ENCODE assay signal across 8 cellular contexts in the genomic region with DNA sequence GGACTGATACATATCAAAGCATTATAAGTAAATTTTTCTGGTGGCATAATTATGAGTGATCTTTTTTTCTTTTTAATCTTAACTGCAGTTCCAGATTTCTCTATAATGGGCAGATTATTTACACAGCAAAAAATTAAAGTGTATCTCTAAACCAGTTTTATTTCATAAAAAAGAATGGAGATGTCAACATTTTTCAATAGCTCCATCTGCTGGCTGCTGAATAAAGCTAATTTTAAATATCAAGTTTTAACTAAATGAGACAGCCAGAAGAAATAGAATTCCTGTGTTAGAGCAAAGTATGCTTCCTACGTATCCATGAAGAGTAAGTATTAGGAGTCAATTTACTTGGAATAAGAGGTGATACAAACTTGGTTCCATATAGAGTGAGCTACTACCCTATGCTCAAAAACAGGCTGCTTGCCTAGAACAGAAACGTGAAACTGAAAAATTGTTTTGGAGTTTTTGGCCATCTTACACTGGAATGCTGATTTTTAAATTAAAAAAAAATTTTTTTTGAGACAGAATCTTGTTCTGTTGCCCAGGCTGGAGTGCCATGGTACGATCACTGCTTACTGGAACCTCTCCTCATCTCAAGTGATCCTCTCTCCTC. TPM values are rescaled to one million over a fixed set of nuclear protein-coding genes. Genes with fewer than 3 reads are reported as not detected.
DNase-seq lines count a peak whose midpoint lies in the region; ATAC-seq and FAIRE-seq lines count a peak whose summit lies in the region.

No MANE protein-coding gene starts in this region.

- ATAC-seq in GM21529 (IDR thresholded peaks at IDR 0.05; ENCODE audit: unreplicated experiment): no peak

- DNase-seq in NCI-H2081 (lab: John Stamatoyannopoulos, UW) (peak; percentile 14 to 37), NCI-H2081 treated with DMSO at 0.1 percent for 48 hours (lab: John Stamatoyannopoulos, UW) (no peak), NCI-H526 treated with DMSO at 0.1 percent for 48 hours (lab: John Stamatoyannopoulos, UW) (peak; percentile 31), putamen (ENCODE audit: low spot score) (peak; percentile 7)
- DNase-seq in stimulated activated CD4-positive, alpha-beta T cell treated with anti-CD3 and anti-CD28 coated beads, Interleukin-4, amount 100 ng/mL, for 4 hours: no peak
- DNase-seq in activated naive CD4-positive, alpha-beta T cell treated with anti-CD3 and anti-CD28 coated beads for 36 hours: no peak

- H3K9me3 Mint-ChIP-seq in activated naive CD4-positive, alpha-beta T cell treated with anti-CD3 and anti-CD28 coated beads for 36 hours: peaks cover 20% of the 10 kb centered on the region

- H3K4me3 Mint-ChIP-seq in activated naive CD4-positive, alpha-beta T cell treated with anti-CD3 and anti-CD28 coated beads for 36 hours: no peak overlapping the region

- H3K27ac Mint-ChIP-seq in activated naive CD4-positive, alpha-beta T cell treated with anti-CD3 and anti-CD28 coated beads for 36 hours: no peak overlapping the region

- no peaks in the 10 kb centered on the region for H3K27me3 Mint-ChIP-seq in activated naive CD4-positive, alpha-beta T cell treated with anti-CD3 and anti-CD28 coated beads for 36 hours (ENCODE audit: low read depth)

- H3K4me1 Mint-ChIP-seq in activated naive CD4-positive, alpha-beta T cell treated with anti-CD3 and anti-CD28 coated beads for 36 hours (ENCODE audit: low read depth): peaks cover 9% of the 10 kb centered on the region

- CTCF ChIA-PET in activated naive CD4-positive, alpha-beta T cell treated with anti-CD3 and anti-CD28 coated beads for 36 hours (lab: Charles Lee): interaction anchor here (0.7 to 2.7 kb wide), 32 partner anchors 9 to 962 kb away, joined by 3 to 14 read pairs (median 4); a partner anchor contains a TSS

- H3K36me3 Mint-ChIP-seq in activated naive CD4-positive, alpha-beta T cell treated with anti-CD3 and anti-CD28 coated beads for 36 hours (ENCODE audit: low read depth): peaks cover 3% of the 10 kb centered on the region

- peak; percentile 95 for FAIRE-seq in endometrium (lab: Jason Lieb, UNC)

- intact Hi-C loops in activated naive CD4-positive, alpha-beta T cell treated with anti-CD3 and anti-CD28 coated beads for 36 hours (cut with micrococcal nuclease): loop anchor here (1.0 to 10.0 kb wide), 9 partner anchors 114 to 1234 kb away; a partner anchor contains a TSS

RNA-seq across cellular contexts. Expression of a gene that starts 5.0 kb away (rescaled TPM):
- 10 to 100 TPM; 48.0 to 51.6 TPM for total RNA-seq in activated naive CD4-positive, alpha-beta T cell treated with anti-CD3 and anti-CD28 coated beads for 36 hours

RNA-seq across cellular contexts. Expression of a gene that starts 42.7 kb away (rescaled TPM):
- total RNA-seq in activated naive CD4-positive, alpha-beta T cell treated with anti-CD3 and anti-CD28 coated beads for 36 hours: 10 to 100 TPM; 81.1 to 82.3 TPM

Comparison
In these comparisons a context has a peak if more than half of its experiments do, and no peak if none do; other contexts are left out.
1. DNase-seq: peak in NCI-H2081 (2 of 2), NCI-H526 treated with DMSO at 0.1 percent for 48 hours (single experiment) and putamen (single experiment); none in NCI-H2081 treated with DMSO at 0.1 percent for 48 hours (single experiment), stimulated activated CD4-positive, alpha-beta T cell treated with anti-CD3 and anti-CD28 coated beads, Interleukin-4, amount 100 ng/mL, for 4 hours (0 of 2) and activated naive CD4-positive, alpha-beta T cell treated with anti-CD3 and anti-CD28 coated beads for 36 hours (single experiment).